ENCODE assay signal across 8 cellular contexts in genomic region chr13:102799544-102800144, GRCh38. TPM values are rescaled to one million over a fixed set of nuclear protein-coding genes. Genes with fewer than 3 reads are reported as not detected.
DNase-seq lines count a peak whose midpoint lies in the region; ATAC-seq and TF ChIP-seq lines count a peak whose summit lies in the region.

No MANE protein-coding gene starts in this region.

- TF ChIP-seq CTCF in AG04450 (IDR thresholded peaks at IDR 0.05; ENCODE audit: low read depth, low read length) (no peak), right lobe of liver (IDR thresholded peaks at IDR 0.05) (no peak), testis (IDR thresholded peaks at IDR 0.05) (no peak)

- intact Hi-C loops in right lobe of liver (cut with DNase I) (no loop called here), testis (cut with DNase I; ENCODE audit: low total_unique reads) (no loop called here)

- H3K9me3 ChIP-seq in AG04450 (ENCODE audit: control insufficient read depth, insufficient read depth, low read length) (no peaks in the 10 kb centered on the region; the same call in 1 of the 2 replicates), SJSA1 (replicated peaks) (no peaks in the 10 kb centered on the region), right lobe of liver (no peaks in the 10 kb centered on the region), testis (no peaks in the 10 kb centered on the region)

- DNase-seq in AG04450 (ENCODE audit: low read depth, low spot score) (no peak), SJSA1 (ENCODE audit: low read depth in 1 of 2, low spot score in 2 of 2) (peak in 1 of 2 experiments; percentile 79), dermis blood vessel endothelial cell (peak; percentile 43), right lobe of liver (peak; percentile 51 to 71 (median 70)), testis (peak; percentile 19), NCI-H2171 (lab: John Stamatoyannopoulos, UW) (no peak)

- H3K27me3 ChIP-seq in AG04450 (ENCODE audit: control insufficient read depth, insufficient read depth, low read length) (no peaks in the 10 kb centered on the region), SJSA1 (replicated peaks) (no peaks in the 10 kb centered on the region), right lobe of liver (no peaks in the 10 kb centered on the region), testis (no peaks in the 10 kb centered on the region)

- peaks cover 24% of the 10 kb centered on the region for H3K36me3 ChIP-seq in SJSA1
- no peaks in the 10 kb centered on the region for H3K36me3 ChIP-seq in right lobe of liver
- no peaks in the 10 kb centered on the region for H3K36me3 ChIP-seq in testis (ENCODE audit: low read depth, missing control alignments)

- CTCF ChIA-PET in AG04450 (lab: Charles Lee) = interaction anchor here (0.7 to 2.9 kb wide), 21 partner anchors 9 to 220 kb away, joined by 3 to 17 read pairs (median 5); partner anchors contain the start of gene ERCC5

- TF ChIP-seq POLR2A in right lobe of liver (IDR thresholded peaks at IDR 0.05) (no peak), testis (IDR thresholded peaks at IDR 0.05) (no peak)

- H3K4me3 ChIP-seq in AG04450 (ENCODE audit: low read depth, low read length) = peak overlapping the region; percentile 87
- H3K4me3 ChIP-seq in SJSA1 = peak overlapping the region; percentile 73
- H3K4me3 ChIP-seq in right lobe of liver = peak overlapping the region; percentile 80 to 88 (median 85)
- H3K4me3 ChIP-seq in testis = peak overlapping the region; percentile 63 to 86

- peaks cover 37% of the 10 kb centered on the region for H3K4me1 ChIP-seq in SJSA1 (replicated peaks)
- H3K4me1 ChIP-seq in right lobe of liver = peaks cover 0 to 8% (median 2%) of the 10 kb centered on the region in 4 donors
- no peaks in the 10 kb centered on the region for H3K4me1 ChIP-seq in testis

- ATAC-seq in GM18511 (IDR thresholded peaks at IDR 0.05; ENCODE audit: unreplicated experiment) (peak; percentile 10), HG03025 (IDR thresholded peaks at IDR 0.05; ENCODE audit: low FRiP score, unreplicated experiment) (peak; percentile 15), right lobe of liver (peak; percentile 36 to 59 (median 52))

- POLR2A ChIA-PET in AG04450 (lab: Yijun Ruan, JAX) = interaction anchor here (1.0 to 1.9 kb wide), 4 partner anchors 26 to 203 kb away, joined by 4 to 10 read pairs (median 8); partner anchors contain the start of genes ERCC5, TEX30 and TPP2

- WGBS in right lobe of liver (ENCODE audit: insufficient coverage, low coverage, low lambda C conversion rate, missing lambda C conversion rate) = 0% methylated on average over 18 of the region's 52 CpGs
- WGBS in testis, 2 donors = 0% methylated on average over 33 to 44 of the region's 52 CpGs

- H3K27ac ChIP-seq in AG04450 (ENCODE audit: low read depth, low read length) (peak overlapping the region; percentile 65), SJSA1 (peak overlapping the region; percentile 61; the same call in 1 of the 2 replicates), right lobe of liver (peak overlapping the region; percentile 71 to 92 (median 89)), testis (peak overlapping the region; percentile 47 to 80)

RNA-seq across cellular contexts. Expression of gene BIVM, which starts 0.7 kb away (rescaled TPM):
- polyA plus RNA-seq in AG04450 (2011; rRNA removed) (16.9 and 26.7 TPM in 2 replicates), testis (ENCODE audit: insufficient read depth, low read depth, low replicate concordance) (4.7 TPM)
- 3.5 and 7.6 TPM in 2 replicates for polyA minus RNA-seq in AG04450 (2011; rRNA and poly(A)+ RNA removed)
- 22.3 and 64.9 TPM in 2 replicates for total RNA-seq in SJSA1 (2014; rRNA removed; shearing (Covaris generic))
- total RNA-seq in dermis blood vessel endothelial cell (21.4 and 24.0 TPM in 2 replicates), right lobe of liver (10 to 100 TPM; 12.0 to 19.4 (median 16.8) TPM), testis (1 to 10 TPM; 8.4 to 9.1 TPM)

RNA-seq across cellular contexts. Expression of gene POGLUT2, which starts 0.9 kb away (rescaled TPM):
- polyA plus RNA-seq in AG04450 (2011; rRNA removed) = 17.8 and 24.8 TPM in 2 replicates
- 5.8 and 6.1 TPM in 2 replicates for polyA minus RNA-seq in AG04450 (2011; rRNA and poly(A)+ RNA removed)
- total RNA-seq in SJSA1 (2014; rRNA removed; shearing (Covaris generic)) = 66.2 and 115 TPM in 2 replicates
- total RNA-seq in dermis blood vessel endothelial cell = 19.6 and 25.5 TPM in 2 replicates
- 1 to 10 TPM; 3.8 to 7.7 (median 5.3) TPM for total RNA-seq in right lobe of liver
- 1 to 10 TPM; 2.5 to 4.1 TPM for total RNA-seq in testis
- polyA plus RNA-seq in testis (ENCODE audit: insufficient read depth, low read depth, low replicate concordance) = 3.9 TPM

RNA-seq across cellular contexts. Expression of gene TEX30, which starts 26.1 kb away (rescaled TPM):
- 9.0 and 13.0 TPM in 2 replicates for polyA plus RNA-seq in AG04450 (2011; rRNA removed)
- polyA minus RNA-seq in AG04450 (2011; rRNA and poly(A)+ RNA removed) = 1.5 and 1.7 TPM in 2 replicates
- 149 and 166 TPM in 2 replicates for total RNA-seq in SJSA1 (2014; rRNA removed; shearing (Covaris generic))
- total RNA-seq in dermis blood vessel endothelial cell = 23.9 and 35.7 TPM in 2 replicates
- total RNA-seq in right lobe of liver = 10 to 100 TPM in 5 of 6 experiments, 1 to 10 TPM in 1; 9.4 to 21.4 (median 14.7) TPM
- total RNA-seq in testis = 100 to 1,000 TPM in 1 of 2 donors, 10 to 100 TPM in 1; 80.1 to 123 TPM
- 241 TPM for polyA plus RNA-seq in testis (ENCODE audit: insufficient read depth, low read depth, low replicate concordance)

RNA-seq across cellular contexts. Expression of gene ERCC5, which starts 46.2 kb away (rescaled TPM):
- polyA plus RNA-seq in AG04450 (2011; rRNA removed) (39.2 and 47.6 TPM in 2 replicates), testis (ENCODE audit: insufficient read depth, low read depth, low replicate concordance) (43.9 TPM)
- 26.3 and 27.8 TPM in 2 replicates for polyA minus RNA-seq in AG04450 (2011; rRNA and poly(A)+ RNA removed)
- 130 and 190 TPM in 2 replicates for total RNA-seq in SJSA1 (2014; rRNA removed; shearing (Covaris generic))
- total RNA-seq in dermis blood vessel endothelial cell (51.9 and 54.9 TPM in 2 replicates), right lobe of liver (10 to 100 TPM; 21.6 to 47.4 (median 29.2) TPM), testis (10 to 100 TPM; 49.9 to 54.9 TPM)

Comparison
In these comparisons a context has a peak if more than half of its experiments do, and no peak if none do; other contexts are left out.
1. DNase-seq: peak in dermis blood vessel endothelial cell (single experiment), right lobe of liver (3 of 3) and testis (single experiment); none in AG04450 (single experiment) and NCI-H2171 (single experiment).
2. Peak in every context shown above with its lines, with median percentiles within 50 percentile points of each other: H3K27ac ChIP-seq, H3K4me3 ChIP-seq and ATAC-seq.